ENCODE assay signal across 27 cellular contexts in the genomic region with DNA sequence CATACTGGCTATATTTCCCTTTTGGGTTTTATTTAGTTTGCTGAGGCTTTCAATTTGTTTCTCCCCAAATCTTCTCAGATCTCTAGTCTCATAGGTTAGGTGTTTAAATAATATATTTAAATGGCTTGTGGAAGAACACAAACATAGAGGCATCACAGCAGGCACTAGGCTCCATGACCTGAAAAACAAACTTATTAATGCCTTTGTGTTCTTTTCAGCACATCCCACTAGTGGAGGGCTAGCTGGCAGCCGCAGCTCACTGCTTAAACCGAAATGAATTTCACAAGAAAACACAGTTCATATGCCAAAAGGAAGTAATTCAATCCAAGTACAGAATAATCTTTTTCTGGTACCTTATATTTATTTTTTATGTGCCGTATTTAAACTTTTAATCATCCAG.
DNase-seq lines count a peak whose midpoint lies in the region; ATAC-seq and TF ChIP-seq lines count a peak whose summit lies in the region.
"Had no signal": no experiment of that assay in that cellular context is flagged by ENCODE, and none has a peak within 500 bp of the region (broad histone marks: within the 10 kb centered on the region; RNA-seq: fewer than 3 reads in every experiment).

No MANE protein-coding gene starts in this region.

- H3K36me3 ChIP-seq in ACC112 (ENCODE audit: insufficient read depth, low read length) = no peaks in the 10 kb centered on the region
- H3K36me3 ChIP-seq in smooth muscle cell (ENCODE audit: low read depth) = no peaks in the 10 kb centered on the region
- H3K36me3 ChIP-seq: BLaER1 treated with 17β-estradiol and CSF1 and Interleukin-3, amounts not matched to agents 10 nM and 100 nM; lower lobe of right lung; right lobe of liver; suprapubic skin had no signal

- H3K4me2 ChIP-seq in smooth muscle cell = no peak overlapping the region
- H3K4me2 ChIP-seq: BLaER1 treated with 17β-estradiol and CSF1 and Interleukin-3, amounts not matched to agents 10 nM and 100 nM had no signal

- peaks cover 8% of the 10 kb centered on the region for H3F3A ChIP-seq in smooth muscle cell (ENCODE audit: low read depth)

- DNase-seq in LNCaP clone FGC (ENCODE audit: low read depth) = peak; percentile 97
- peak; percentile 31 for DNase-seq in iris pigment epithelial cell (ENCODE audit: low read depth)
- no peak for DNase-seq in smooth muscle cell (lab: John Stamatoyannopoulos, UW; ENCODE audit: unreplicated experiment)
- DNase-seq in GM13976 (ENCODE audit: low spot score) = no peak
- DNase-seq: activated CD8-positive, alpha-beta T cell treated with anti-CD3 and anti-CD28 coated beads for 36 hours; Caco-2; dorsolateral prefrontal cortex; glutamatergic neuron; Kasumi-1; kidney; lower lobe of right lung; NCI-H1694 treated with DMSO at 0.1 percent for 48 hours; right lobe of liver; stimulated activated CD4-positive, alpha-beta T cell treated with anti-CD3 and anti-CD28 coated beads, Interleukin-4, amount 100 ng/mL, for 4 hours had no signal

- 96% methylated on average over 3 of the region's 3 CpGs for WGBS in smooth muscle cell (ENCODE audit: low lambda C conversion rate)

- H3K9ac ChIP-seq in smooth muscle cell (ENCODE audit: low read depth) = no peak overlapping the region
- H3K9ac ChIP-seq: BLaER1 treated with 17β-estradiol and CSF1 and Interleukin-3, amounts not matched to agents 10 nM and 100 nM had no signal

- TF ChIP-seq CTCF in LNCaP clone FGC (IDR thresholded peaks at IDR 0.05; ENCODE audit: control insufficient read depth, extremely low read depth, insufficient read depth) (no peak), brain (conservative IDR thresholded peaks at IDR 0.05) (no peak), smooth muscle cell (IDR thresholded peaks at IDR 0.05; ENCODE audit: borderline replicate concordance, insufficient read depth, poor library complexity, severe bottlenecking) (no peak), GM13976 (IDR thresholded peaks at IDR 0.05; ENCODE audit: borderline replicate concordance, control extremely low read depth, extremely low read depth, insufficient read depth, missing control alignments) (no peak)

- H3K4me1 ChIP-seq in ACC112 (ENCODE audit: control insufficient read depth, insufficient read depth, low read length, unreplicated experiment) (peaks cover 7% of the 10 kb centered on the region), smooth muscle cell (ENCODE audit: low read depth) (no peaks in the 10 kb centered on the region)
- H3K4me1 ChIP-seq: BLaER1 treated with 17β-estradiol and CSF1 and Interleukin-3, amounts not matched to agents 10 nM and 100 nM; Caco-2; right lobe of liver; suprapubic skin had no signal

- H3K4me3 Mint-ChIP-seq in brain = no peak overlapping the region
- H3K4me3 Mint-ChIP-seq: activated CD8-positive, alpha-beta T cell treated with anti-CD3 and anti-CD28 coated beads for 36 hours; central memory CD8-positive, alpha-beta T cell; stimulated activated memory B cell treated with anti-CD40 and anti-IgM and Interleukin-4, amounts not matched to agents 10 μg/mL and 1 μg/mL and 100 μg/mL, for 72 hours; T-helper 1 cell treated with Interleukin-12 subunit alpha and Interleukin-12 subunit beta and Interleukin-4 antibody, amounts not matched to agents 30 μg/mL and 1 μg/mL, for 36 hours had no signal

- no peak overlapping the region for H3K27ac ChIP-seq in ACC112 (ENCODE audit: low read depth, low read length)
- no peak overlapping the region for H3K27ac ChIP-seq in smooth muscle cell (ENCODE audit: low read depth)
- H3K27ac ChIP-seq: BLaER1 treated with 17β-estradiol and CSF1 and Interleukin-3, amounts not matched to agents 10 nM and 100 nM; lower lobe of right lung; right lobe of liver; RWPE1; SK-N-MC; suprapubic skin had no signal

- peaks cover 4% of the 10 kb centered on the region for H3K27me3 Mint-ChIP-seq in brain
- H3K27me3 Mint-ChIP-seq: activated CD8-positive, alpha-beta T cell treated with anti-CD3 and anti-CD28 coated beads for 36 hours; central memory CD8-positive, alpha-beta T cell; stimulated activated memory B cell treated with anti-CD40 and anti-IgM and Interleukin-4, amounts not matched to agents 10 μg/mL and 1 μg/mL and 100 μg/mL, for 72 hours had no signal

- peaks cover 76% of the 10 kb centered on the region for H3K4me1 Mint-ChIP-seq in brain
- H3K4me1 Mint-ChIP-seq: central memory CD8-positive, alpha-beta T cell; stimulated activated memory B cell treated with anti-CD40 and anti-IgM and Interleukin-4, amounts not matched to agents 10 μg/mL and 1 μg/mL and 100 μg/mL, for 72 hours had no signal

- in situ Hi-C loops in GM13976 (cut with MboI; ENCODE audit: low sequenced_read_pairs, unreplicated experiment) = no loop called here

- no peaks in the 10 kb centered on the region for H3K9me3 ChIP-seq in smooth muscle cell (replicated peaks; ENCODE audit: low read depth)
- H3K9me3 ChIP-seq: BLaER1 treated with 17β-estradiol and CSF1 and Interleukin-3, amounts not matched to agents 10 nM and 100 nM; Caco-2; lower lobe of right lung; right lobe of liver; suprapubic skin had no signal

- H3K27me3 ChIP-seq in ACC112 (ENCODE audit: insufficient read depth, low read length) (no peaks in the 10 kb centered on the region), smooth muscle cell (ENCODE audit: low read depth) (no peaks in the 10 kb centered on the region)
- H3K27me3 ChIP-seq: BLaER1 treated with 17β-estradiol and CSF1 and Interleukin-3, amounts not matched to agents 10 nM and 100 nM; dorsolateral prefrontal cortex; right lobe of liver; suprapubic skin had no signal

- H3K36me3 Mint-ChIP-seq in brain = no peaks in the 10 kb centered on the region
- H3K36me3 Mint-ChIP-seq: activated naive CD4-positive, alpha-beta T cell treated with anti-CD3 and anti-CD28 coated beads, Interleukin-2, amount 50 U/mL, for 72 hours; stimulated activated memory B cell treated with anti-CD40 and anti-IgM and Interleukin-4, amounts not matched to agents 10 μg/mL and 1 μg/mL and 100 μg/mL, for 72 hours had no signal

- H3K4me3 ChIP-seq in ACC112 (ENCODE audit: low read depth, low read length) (no peak overlapping the region), LNCaP clone FGC (ENCODE audit: low read depth, low read length) (no peak overlapping the region), smooth muscle cell (no peak overlapping the region)
- H3K4me3 ChIP-seq: BLaER1 treated with 17β-estradiol and CSF1 and Interleukin-3, amounts not matched to agents 10 nM and 100 nM; dorsolateral prefrontal cortex; lower lobe of right lung; right lobe of liver; SK-N-MC; suprapubic skin had no signal

- H2AFZ ChIP-seq in ACC112 (ENCODE audit: low read length, unreplicated experiment) (peak overlapping the region; percentile 9), smooth muscle cell (ENCODE audit: low read depth) (no peak overlapping the region)

- H3K79me2 ChIP-seq in ACC112 (ENCODE audit: control insufficient read depth, insufficient read depth, low read length, unreplicated experiment) = no peaks in the 10 kb centered on the region
- no peaks in the 10 kb centered on the region for H3K79me2 ChIP-seq in smooth muscle cell (ENCODE audit: low read depth)

- no peaks in the 10 kb centered on the region for H4K20me1 ChIP-seq in smooth muscle cell (ENCODE audit: low read depth)
- H4K20me1 ChIP-seq: BLaER1 treated with 17β-estradiol and CSF1 and Interleukin-3, amounts not matched to agents 10 nM and 100 nM had no signal

- peak overlapping the region in 4 of 5 experiments; percentile 62 to 87 (median 78) for H3K27ac Mint-ChIP-seq in brain
- H3K27ac Mint-ChIP-seq: activated CD8-positive, alpha-beta T cell treated with anti-CD3 and anti-CD28 coated beads for 36 hours; activated naive CD4-positive, alpha-beta T cell treated with anti-CD3 and anti-CD28 coated beads, Interleukin-2, amount 50 U/mL, for 72 hours; activated T-helper 2 cell treated with anti-CD3 and anti-CD28 coated beads, Interferon-gamma antibody, Interleukin-2, Interleukin-4, amounts not matched to agents 10 μg/mL and 5 μg/mL and 100 μg/mL, durations not matched to agents 14 hours and 24 hours and 36 hours; stimulated activated memory B cell treated with anti-CD40 and anti-IgM and Interleukin-4, amounts not matched to agents 10 μg/mL and 1 μg/mL and 100 μg/mL, for 72 hours; T-helper 1 cell treated with Interleukin-12 subunit alpha and Interleukin-12 subunit beta and Interleukin-4 antibody, amounts not matched to agents 30 μg/mL and 1 μg/mL, for 36 hours had no signal

- no peak for ATAC-seq in GM21447 (IDR thresholded peaks at IDR 0.05; ENCODE audit: unreplicated experiment)
- ATAC-seq in HG02870 (IDR thresholded peaks at IDR 0.05; ENCODE audit: unreplicated experiment) = no peak
- ATAC-seq: activated CD8-positive, alpha-beta T cell treated with anti-CD3 and anti-CD28 coated beads for 36 hours; activated naive CD4-positive, alpha-beta T cell treated with anti-CD3 and anti-CD28 coated beads, Interleukin-2, amount 50 U/mL, for 72 hours; lower lobe of right lung; right lobe of liver; stimulated activated memory B cell treated with anti-CD40 and anti-IgM and Interleukin-4, amounts not matched to agents 10 μg/mL and 1 μg/mL and 100 μg/mL, for 72 hours had no signal

- H3K9me3 Mint-ChIP-seq in brain = peaks cover 0 to 5% (median 0%) of the 10 kb centered on the region in 5 experiments
- H3K9me3 Mint-ChIP-seq: activated CD8-positive, alpha-beta T cell treated with anti-CD3 and anti-CD28 coated beads for 36 hours; activated naive CD4-positive, alpha-beta T cell treated with anti-CD3 and anti-CD28 coated beads, Interleukin-2, amount 50 U/mL, for 72 hours; activated T-helper 2 cell treated with anti-CD3 and anti-CD28 coated beads, Interferon-gamma antibody, Interleukin-2, Interleukin-4, amounts not matched to agents 10 μg/mL and 5 μg/mL and 100 μg/mL, durations not matched to agents 14 hours and 24 hours and 36 hours; stimulated activated memory B cell treated with anti-CD40 and anti-IgM and Interleukin-4, amounts not matched to agents 10 μg/mL and 1 μg/mL and 100 μg/mL, for 72 hours; T-helper 1 cell treated with Interleukin-12 subunit alpha and Interleukin-12 subunit beta and Interleukin-4 antibody, amounts not matched to agents 30 μg/mL and 1 μg/mL, for 36 hours had no signal

Comparison
In these comparisons a context has a peak if more than half of its experiments do, and no peak if none do; other contexts are left out.
1. DNase-seq: peak in LNCaP clone FGC (single experiment) and iris pigment epithelial cell (single experiment); none in smooth muscle cell (single experiment) and GM13976 (single experiment).